17 cellular contexts compared by ENCODE assay signal in the genomic region with DNA sequence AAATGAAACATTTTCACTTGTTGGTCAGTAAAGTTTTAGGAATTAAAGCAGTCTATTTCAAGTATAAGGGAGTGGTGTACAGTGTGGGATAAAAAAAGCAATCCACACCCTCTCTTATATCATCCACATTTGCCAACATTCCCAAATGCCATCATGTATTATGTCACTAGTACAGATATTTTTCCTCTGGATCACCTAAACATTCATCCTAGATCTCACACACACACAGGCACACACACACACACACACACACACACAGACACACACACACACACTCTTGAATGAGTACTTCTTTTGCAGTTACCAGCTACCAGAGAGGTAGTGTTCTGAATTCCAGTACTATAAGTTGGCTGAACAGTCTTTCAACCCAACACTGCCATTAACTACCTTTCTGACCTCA.
A peak's percentile ranks its signal among the peaks of the same experiment; 100 is the strongest.
DNase-seq lines count a peak whose midpoint lies in the region; ATAC-seq, FAIRE-seq and TF ChIP-seq lines count a peak whose summit lies in the region.
"Had no signal": no experiment of that assay in that cellular context is flagged by ENCODE, and none has a peak within 500 bp of the region (broad histone marks: within the 10 kb centered on the region; RNA-seq: fewer than 3 reads in every experiment).

No MANE protein-coding gene starts in this region.

- H2AFZ ChIP-seq in PC-3 (ENCODE audit: low read length) (no peak overlapping the region), osteoblast (ENCODE audit: low read length) (no peak overlapping the region)

- H3K4me3 ChIP-seq in PC-3 (ENCODE audit: low read length) (no peak overlapping the region), osteoblast (ENCODE audit: insufficient read depth, low read length) (no peak overlapping the region)
- H3K4me3 ChIP-seq: adrenal gland, psoas muscle had no signal

- H3K27ac ChIP-seq in PC-3 (ENCODE audit: low read length) (no peak overlapping the region), epithelial cell of prostate (peak overlapping the region; percentile 55), osteoblast (ENCODE audit: low read depth, low read length) (no peak overlapping the region)
- H3K27ac ChIP-seq: adrenal gland, psoas muscle had no signal

- POLR2A ChIA-PET in PC-3 (lab: Charles Lee; ENCODE audit: unreplicated experiment) = no interaction called here

- H3F3A ChIP-seq in PC-3 (ENCODE audit: low read length, unreplicated experiment) = no peaks in the 10 kb centered on the region

- no TSS peak for BruUV-seq in PC-3 (replicated peaks; lab: Mats Ljungman, UMichigan)

- TF ChIP-seq CTCF in PC-3 (conservative IDR thresholded peaks at IDR 0.05; ENCODE audit: low read depth, low read length) = no peak
- no peak for TF ChIP-seq CTCF in osteoblast (IDR thresholded peaks at IDR 0.05; ENCODE audit: extremely low read depth, low read depth, low read length)

- H3K9me3 ChIP-seq in PC-3 (ENCODE audit: low read length) = no peaks in the 10 kb centered on the region
- no peaks in the 10 kb centered on the region for H3K9me3 ChIP-seq in osteoblast (ENCODE audit: low read depth, low read length)
- H3K9me3 ChIP-seq: adrenal gland, psoas muscle had no signal

- H3K9me2 ChIP-seq in PC-3 (replicated peaks; ENCODE audit: low read length) = no peaks in the 10 kb centered on the region

- H4K20me1 ChIP-seq in PC-3 (ENCODE audit: low read length) = no peaks in the 10 kb centered on the region
- no peaks in the 10 kb centered on the region for H4K20me1 ChIP-seq in osteoblast (ENCODE audit: insufficient read depth, low read length)

- H3K9ac ChIP-seq in PC-3 (ENCODE audit: low read length) = no peak overlapping the region

- CTCF ChIA-PET in PC-3 (lab: Charles Lee) = no interaction called here

- H3K4me2 ChIP-seq in PC-3 (ENCODE audit: low read length) (no peak overlapping the region), osteoblast (ENCODE audit: insufficient read depth, low read length) (no peak overlapping the region)

- DNase-seq in EH (ENCODE audit: low read depth) (peak; percentile 85), PC-3 (peak; percentile 59), epithelial cell of prostate (ENCODE audit: low read depth, low spot score) (peak; percentile 58), osteoblast (ENCODE audit: insufficient read length, low spot score, missing footprints) (peak; percentile 49), GM12891 (ENCODE audit: insufficient read length, low spot score) (no peak), NOMO-1 (lab: John Stamatoyannopoulos, UW; ENCODE audit: unreplicated experiment in 2 of 2) (no peak)
- DNase-seq in stimulated activated effector memory CD8-positive, alpha-beta T cell treated with anti-CD3 and anti-CD28 coated beads, Interleukin-12 subunit alpha, Interleukin-12 subunit beta, amount 100 ng/mL, for 72 hours (ENCODE audit: low spot score in 2 of 2) = no peak
- DNase-seq: activated CD8-positive, alpha-beta memory T cell treated with anti-CD3 and anti-CD28 coated beads, Interleukin-2, amount 50 U/mL, for 4 hours; adrenal gland; CD8-positive, alpha-beta T cell; effector memory CD8-positive, alpha-beta T cell; midbrain; NCI-H524 treated with DMSO at 0.1 percent for 48 hours; psoas muscle; stimulated activated naive CD4-positive, alpha-beta T cell had no signal

- FAIRE-seq in GM12891 (lab: Jason Lieb, UNC) = no peak

- no peaks in the 10 kb centered on the region for H3K36me3 Mint-ChIP-seq in stimulated activated effector memory CD8-positive, alpha-beta T cell treated with anti-CD3 and anti-CD28 coated beads, Interleukin-12 subunit alpha, Interleukin-12 subunit beta, amount 100 ng/mL, for 72 hours
- H3K36me3 Mint-ChIP-seq: CD8-positive, alpha-beta T cell had no signal

- intact Hi-C loops in PC-3 (cut with micrococcal nuclease) = no loop called here

- no peaks in the 10 kb centered on the region for H3K36me3 ChIP-seq in PC-3 (ENCODE audit: low read depth, low read length)
- no peaks in the 10 kb centered on the region for H3K36me3 ChIP-seq in osteoblast (ENCODE audit: insufficient read depth, low read length)
- H3K36me3 ChIP-seq: adrenal gland had no signal

- H3K4me3 Mint-ChIP-seq in stimulated activated effector memory CD8-positive, alpha-beta T cell treated with anti-CD3 and anti-CD28 coated beads, Interleukin-12 subunit alpha, Interleukin-12 subunit beta, amount 100 ng/mL, for 72 hours = no peak overlapping the region
- H3K4me3 Mint-ChIP-seq: CD8-positive, alpha-beta T cell; effector memory CD8-positive, alpha-beta T cell had no signal

- H3K9me3 Mint-ChIP-seq in stimulated activated effector memory CD8-positive, alpha-beta T cell treated with anti-CD3 and anti-CD28 coated beads, Interleukin-12 subunit alpha, Interleukin-12 subunit beta, amount 100 ng/mL, for 72 hours = peaks cover 16% of the 10 kb centered on the region

- no peak for TF ChIP-seq POLR2A in GM12891 (IDR thresholded peaks at IDR 0.05; ENCODE audit: low read depth, low read length)

- H3K4me1 Mint-ChIP-seq in stimulated activated effector memory CD8-positive, alpha-beta T cell treated with anti-CD3 and anti-CD28 coated beads, Interleukin-12 subunit alpha, Interleukin-12 subunit beta, amount 100 ng/mL, for 72 hours = no peaks in the 10 kb centered on the region

- H3K27ac Mint-ChIP-seq in stimulated activated effector memory CD8-positive, alpha-beta T cell treated with anti-CD3 and anti-CD28 coated beads, Interleukin-12 subunit alpha, Interleukin-12 subunit beta, amount 100 ng/mL, for 72 hours = no peak overlapping the region
- H3K27ac Mint-ChIP-seq: CD8-positive, alpha-beta T cell; effector memory CD8-positive, alpha-beta T cell had no signal

- no peaks in the 10 kb centered on the region for H3K79me2 ChIP-seq in PC-3 (ENCODE audit: low read length)
- no peaks in the 10 kb centered on the region for H3K79me2 ChIP-seq in osteoblast (ENCODE audit: insufficient read depth, low read length)

- H3K4me1 ChIP-seq in PC-3 (ENCODE audit: insufficient read depth, low read length) (0 out of 2 replicates have a peak, but pooled peaks cover 8% of the 10 kb centered on the region), osteoblast (ENCODE audit: insufficient read depth, low read length) (no peaks in the 10 kb centered on the region)
- H3K4me1 ChIP-seq: adrenal gland, psoas muscle had no signal

- H3K27me3 ChIP-seq in PC-3 (ENCODE audit: low read length) (no peaks in the 10 kb centered on the region), osteoblast (ENCODE audit: insufficient read depth, low read length) (no peaks in the 10 kb centered on the region)
- H3K27me3 ChIP-seq: adrenal gland had no signal

- ATAC-seq in PC-3 (peak; percentile 79), GM21737 (IDR thresholded peaks at IDR 0.05; ENCODE audit: unreplicated experiment) (no peak)
- ATAC-seq in stimulated activated effector memory CD8-positive, alpha-beta T cell treated with anti-CD3 and anti-CD28 coated beads, Interleukin-12 subunit alpha, Interleukin-12 subunit beta, amount 100 ng/mL, for 72 hours = no peak
- ATAC-seq: CD8-positive, alpha-beta T cell; effector memory CD8-positive, alpha-beta T cell; psoas muscle; Right ventricle myocardium inferior had no signal

TF ChIP-seq in GM12891, 5 proteins besides CTCF, POLR2A, EP300 and RAD21:
- TF ChIP-seq POLR2AphosphoS5 (IDR thresholded peaks at IDR 0.05; ENCODE audit: low read depth, low read length) (no peak), SPI1 (IDR thresholded peaks at IDR 0.05; ENCODE audit: low read depth, low read length) (no peak), TAF1 (IDR thresholded peaks at IDR 0.05; ENCODE audit: low read depth, low read length) (no peak), POU2F2 (IDR thresholded peaks at IDR 0.05; ENCODE audit: low read depth, low read length) (no peak), PAX5 (IDR thresholded peaks at IDR 0.05; ENCODE audit: insufficient read depth, low read length, severe bottlenecking) (no peak)

Comparison
In these comparisons a context has a peak if more than half of its experiments do, and no peak if none do; other contexts are left out.
1. DNase-seq: peak in EH (single experiment), PC-3 (single experiment), epithelial cell of prostate (single experiment) and osteoblast (single experiment); none in GM12891 (single experiment), stimulated activated effector memory CD8-positive, alpha-beta T cell treated with anti-CD3 and anti-CD28 coated beads, Interleukin-12 subunit alpha, Interleukin-12 subunit beta, amount 100 ng/mL, for 72 hours (0 of 2) and NOMO-1 (0 of 2).